ENCODE assay signal across 17 cellular contexts in the genomic region with DNA sequence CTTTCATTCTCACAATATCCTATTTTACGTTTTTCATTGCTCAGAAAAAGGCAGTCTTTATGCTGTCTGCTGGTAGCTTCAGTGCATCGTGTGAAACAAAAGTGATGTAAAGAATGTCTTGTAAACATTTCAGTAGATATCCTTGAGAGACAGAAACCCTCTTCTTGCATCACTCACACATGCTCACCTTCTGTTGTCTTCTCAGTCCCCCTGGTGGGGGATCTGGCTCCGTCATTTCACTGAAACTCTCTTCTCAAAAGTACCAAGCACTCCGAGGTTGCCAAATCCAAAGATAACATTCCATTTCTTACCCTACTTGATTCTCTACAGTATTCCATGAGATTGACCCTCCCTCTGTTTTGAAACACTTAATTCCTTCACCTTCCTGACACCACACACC. TPM values are rescaled to one million over a fixed set of nuclear protein-coding genes. Genes with fewer than 3 reads are reported as not detected.
DNase-seq lines count a peak whose midpoint lies in the region; ATAC-seq and TF ChIP-seq lines count a peak whose summit lies in the region.
"Had no signal": no experiment of that assay in that cellular context is flagged by ENCODE, and none has a peak within 500 bp of the region (broad histone marks: within the 10 kb centered on the region; RNA-seq: fewer than 3 reads in every experiment).

No MANE protein-coding gene starts in this region.

- H3K9me3 ChIP-seq in thoracic aorta: no peaks in the 10 kb centered on the region
- H3K9me3 ChIP-seq: BLaER1, HAP-1, mucosa of descending colon, testis had no signal

- no peaks in the 10 kb centered on the region for H3K9me3 Mint-ChIP-seq in stimulated activated naive B cell treated with anti-CD40 and anti-IgM and Interleukin-4, amounts not matched to agents 10 μg/mL and 1 μg/mL and 100 μg/mL, for 72 hours

- no peak overlapping the region for H3K27ac Mint-ChIP-seq in stimulated activated naive B cell treated with anti-CD40 and anti-IgM and Interleukin-4, amounts not matched to agents 10 μg/mL and 1 μg/mL and 100 μg/mL, for 72 hours

- H3K4me3 Mint-ChIP-seq in stimulated activated naive B cell treated with anti-CD40 and anti-IgM and Interleukin-4, amounts not matched to agents 10 μg/mL and 1 μg/mL and 100 μg/mL, for 72 hours: no peak overlapping the region

- no peaks in the 10 kb centered on the region for H3K36me3 Mint-ChIP-seq in stimulated activated naive B cell treated with anti-CD40 and anti-IgM and Interleukin-4, amounts not matched to agents 10 μg/mL and 1 μg/mL and 100 μg/mL, for 72 hours

- H3K4me1 ChIP-seq in thoracic aorta (ENCODE audit: control insufficient read depth in 1 of 2, low read depth in 2 of 2): peaks cover 11 to 33% of the 10 kb centered on the region in 2 donors
- H3K4me1 ChIP-seq: HAP-1, testis had no signal

- H3K27me3 Mint-ChIP-seq in stimulated activated naive B cell treated with anti-CD40 and anti-IgM and Interleukin-4, amounts not matched to agents 10 μg/mL and 1 μg/mL and 100 μg/mL, for 72 hours: peaks cover 12 to 13% of the 10 kb centered on the region in 2 donors

- no peak overlapping the region for H3K4me3 ChIP-seq in HFF-Myc (replicated peaks; ENCODE audit: low read depth, low read length)
- H3K4me3 ChIP-seq in thoracic aorta: no peak overlapping the region
- H3K4me3 ChIP-seq: BLaER1, HAP-1, mucosa of descending colon, testis had no signal

- H3K27me3 ChIP-seq in thoracic aorta (replicated peaks; ENCODE audit: insufficient read depth): no peaks in the 10 kb centered on the region
- H3K27me3 ChIP-seq: BLaER1, testis had no signal

- ATAC-seq in thoracic aorta (ENCODE audit: insufficient number of reproducible peaks, low FRiP score, low read depth): no peak
- no peak for ATAC-seq in stimulated activated naive B cell treated with anti-CD40 and anti-IgM and Interleukin-4, amounts not matched to agents 10 μg/mL and 1 μg/mL and 100 μg/mL, for 72 hours (replicated peaks)
- ATAC-seq: activated CD4-positive, CD25-positive, alpha-beta regulatory T cell treated with anti-CD3 and anti-CD28 coated beads, Interleukin-2, amount 50 U/mL, for 24 hours had no signal

- TF ChIP-seq CTCF in HFF-Myc (IDR thresholded peaks at IDR 0.05; ENCODE audit: low read depth, low read length, missing control alignments) (peak; percentile 8), thoracic aorta (IDR thresholded peaks at IDR 0.05) (no peak), GM13976 (IDR thresholded peaks at IDR 0.05; ENCODE audit: borderline replicate concordance, control extremely low read depth, extremely low read depth, insufficient read depth, missing control alignments) (no peak)

- DNase-seq in HFF-Myc (ENCODE audit: extremely low read depth, low read depth) (no peak), amniotic epithelial cell (ENCODE audit: low read depth) (peak; percentile 27), iPS-NIHi11 (ENCODE audit: low spot score) (peak; percentile 28), thoracic aorta (ENCODE audit: low spot score) (no peak), GM13976 (ENCODE audit: low spot score) (no peak), UCSD-AML1 (lab: John Stamatoyannopoulos, UW; ENCODE audit: unreplicated experiment) (no peak)
- no peak for DNase-seq in stimulated activated naive B cell treated with anti-CD40 and anti-IgM and Interleukin-4, amounts not matched to agents 10 μg/mL and 1 μg/mL and 100 μg/mL, for 72 hours
- DNase-seq: effector CD4-positive, alpha-beta T cell; left cardiac atrium; stimulated activated CD4-positive, alpha-beta T cell treated with anti-CD3 and anti-CD28 coated beads, Interleukin-4, amount 100 ng/mL, for 24 hours; testis had no signal

- H3K36me3 ChIP-seq in thoracic aorta: peaks cover 4% of the 10 kb centered on the region
- H3K36me3 ChIP-seq: BLaER1, HAP-1 had no signal

- H3K27ac ChIP-seq in thoracic aorta: peak overlapping the region; percentile 15 to 51
- H3K27ac ChIP-seq: BLaER1, testis had no signal

- H3K4me1 Mint-ChIP-seq in stimulated activated naive B cell treated with anti-CD40 and anti-IgM and Interleukin-4, amounts not matched to agents 10 μg/mL and 1 μg/mL and 100 μg/mL, for 72 hours: no peaks in the 10 kb centered on the region

- in situ Hi-C loops in GM13976 (cut with MboI; ENCODE audit: low sequenced_read_pairs, unreplicated experiment): no loop called here

RNA-seq across cellular contexts. Expression of gene PCA3, which starts 46.1 kb away (rescaled TPM):
- total RNA-seq in thoracic aorta: not detected
- total RNA-seq: left cardiac atrium; skeletal muscle tissue; T-helper 2 cell treated with Interferon-gamma antibody and Interleukin-4, amounts not matched to agents 100 ng/mL and 5 ng/mL, for 36 hours had no signal

Comparison
In these comparisons a context has a peak if more than half of its experiments do, and no peak if none do; other contexts are left out.
1. DNase-seq: peak in amniotic epithelial cell (single experiment) and iPS-NIHi11 (single experiment); none in HFF-Myc (single experiment), thoracic aorta (single experiment), stimulated activated naive B cell treated with anti-CD40 and anti-IgM and Interleukin-4, amounts not matched to agents 10 μg/mL and 1 μg/mL and 100 μg/mL, for 72 hours (single experiment), GM13976 (single experiment) and UCSD-AML1 (single experiment).